Comparison of ENCODE assay signal across 8 cellular contexts in genomic region chrX:135973025-135973547, GRCh38. TPM values are rescaled to one million over a fixed set of nuclear protein-coding genes. Genes with fewer than 3 reads are reported as not detected.
A peak's percentile ranks its signal among the peaks of the same experiment; 100 is the strongest.
DNase-seq lines count a peak whose midpoint lies in the region; ATAC-seq, FAIRE-seq and TF ChIP-seq lines count a peak whose summit lies in the region.

No MANE protein-coding gene starts in this region.

- H3K4me1 ChIP-seq in CD4-positive, alpha-beta memory T cell (ENCODE audit: insufficient read depth, low read length) = peaks cover 27% of the 10 kb centered on the region
- H3K4me1 ChIP-seq in keratinocyte (ENCODE audit: control insufficient read depth, extremely low read depth, insufficient read depth, low read length) = peaks cover 9% of the 10 kb centered on the region

- DNase-seq in CD4-positive, alpha-beta memory T cell = peak in 1 of 5 donors; percentile 1
- DNase-seq in LHCN-M2 (ENCODE audit: low read depth) = peak; percentile 29
- peak; percentile 8 for DNase-seq in astrocyte of the spinal cord (ENCODE audit: low read depth, low spot score)
- no peak for DNase-seq in keratinocyte (ENCODE audit: low read depth, low spot score)
- DNase-seq in stimulated activated naive CD8-positive, alpha-beta T cell treated with anti-CD3 and anti-CD28 coated beads, Interleukin-15, amount 100 ng/mL, for 72 hours = no peak
- no peak for DNase-seq in NCI-H1694 (lab: John Stamatoyannopoulos, UW)
- DNase-seq in HK-2 (ENCODE audit: unreplicated experiment) = no peak

- H3K4me3 ChIP-seq in CD4-positive, alpha-beta memory T cell (ENCODE audit: low read length in 2 of 2) = peak overlapping the region; percentile 70 to 73
- H3K4me3 ChIP-seq in astrocyte of the spinal cord (ENCODE audit: low read depth, low read length) = peak overlapping the region; percentile 83
- peak overlapping the region; percentile 57 to 86 (median 81) for H3K4me3 ChIP-seq in keratinocyte (ENCODE audit: control insufficient read depth in 2 of 3, extremely low read depth in 1 of 3, insufficient read depth in 2 of 3, low read depth in 1 of 3, low read length in 3 of 3)

- TF ChIP-seq CTCF in astrocyte of the spinal cord (IDR thresholded peaks at IDR 0.05; ENCODE audit: low read depth, low read length) (peak; percentile 20), keratinocyte (optimal IDR thresholded peaks at IDR 0.05 in 1 of 3, IDR thresholded peaks at IDR 0.05 in 1 of 3, conservative IDR thresholded peaks at IDR 0.05 in 1 of 3; ENCODE audit: extremely low read depth in 1 of 3, insufficient read depth in 2 of 3, low read length in 3 of 3) (peak in 1 of 3 experiments; percentile 33)

- intact Hi-C loops in CD4-positive, alpha-beta memory T cell (cut with micrococcal nuclease) = loop anchor here (2.0 to 5.0 kb wide), 3 partner anchors 174 to 452 kb away; partner anchors contain the start of genes FHL1, INTS6L and MAP7D3

- H3K27ac ChIP-seq in CD4-positive, alpha-beta memory T cell (ENCODE audit: low read depth, low read length) = peak overlapping the region; percentile 92
- H3K27ac ChIP-seq in keratinocyte (ENCODE audit: control insufficient read depth, insufficient read depth, low read length) = peak overlapping the region; percentile 78

- H3K9me3 Mint-ChIP-seq in CD4-positive, alpha-beta memory T cell = no peaks in the 10 kb centered on the region
- no peaks in the 10 kb centered on the region for H3K9me3 Mint-ChIP-seq in stimulated activated naive CD8-positive, alpha-beta T cell treated with anti-CD3 and anti-CD28 coated beads, Interleukin-15, amount 100 ng/mL, for 72 hours

- peaks cover 0 to 16% of the 10 kb centered on the region in 2 donors for H3K36me3 Mint-ChIP-seq in CD4-positive, alpha-beta memory T cell

- H3K27me3 Mint-ChIP-seq in CD4-positive, alpha-beta memory T cell = no peaks in the 10 kb centered on the region
- no peaks in the 10 kb centered on the region for H3K27me3 Mint-ChIP-seq in stimulated activated naive CD8-positive, alpha-beta T cell treated with anti-CD3 and anti-CD28 coated beads, Interleukin-15, amount 100 ng/mL, for 72 hours

- no peaks in the 10 kb centered on the region for H3K27me3 ChIP-seq in CD4-positive, alpha-beta memory T cell (ENCODE audit: insufficient read depth, low read length)
- no peaks in the 10 kb centered on the region for H3K27me3 ChIP-seq in keratinocyte (ENCODE audit: control insufficient read depth, extremely low read depth, insufficient read depth, low read length)

- H2AFZ ChIP-seq in keratinocyte (ENCODE audit: control insufficient read depth, low read length) = peak overlapping the region; percentile 86

- H3K79me2 ChIP-seq in keratinocyte (ENCODE audit: control insufficient read depth, insufficient read depth, low read length) = peaks cover 30% of the 10 kb centered on the region

- no peak for FAIRE-seq in keratinocyte (lab: Jason Lieb, UNC)

- H3K9me3 ChIP-seq in CD4-positive, alpha-beta memory T cell (ENCODE audit: control insufficient read depth in 1 of 2, low read length in 2 of 2) = no peaks in the 10 kb centered on the region
- no peaks in the 10 kb centered on the region for H3K9me3 ChIP-seq in keratinocyte (ENCODE audit: control insufficient read depth, low read depth, low read length)

- H3K9me1 ChIP-seq in keratinocyte (ENCODE audit: control insufficient read depth, extremely low read depth, insufficient read depth, low read length) = no peaks in the 10 kb centered on the region

- POLR2A ChIA-PET in CD4-positive, alpha-beta memory T cell (lab: Charles Lee; ENCODE audit: partially characterized antibody) = interaction anchor here (0.7 to 3.2 kb wide), 6 partner anchors 9 to 451 kb away, joined by 3 to 35 read pairs (median 5); partner anchors contain the start of gene SLC9A6

- dilution Hi-C loops in keratinocyte (cut with MboI; ENCODE audit: extremely low pct_ligation_motif_present, low sequenced_read_pairs) = no loop called here

- H3K27ac Mint-ChIP-seq in CD4-positive, alpha-beta memory T cell = peak overlapping the region; percentile 98 to 99 (median 99)
- peak overlapping the region; percentile 75 to 96 for H3K27ac Mint-ChIP-seq in stimulated activated naive CD8-positive, alpha-beta T cell treated with anti-CD3 and anti-CD28 coated beads, Interleukin-15, amount 100 ng/mL, for 72 hours

- peak overlapping the region; percentile 80 for H3K9ac ChIP-seq in keratinocyte (ENCODE audit: control insufficient read depth, extremely low read depth, insufficient read depth, low read length)

- in situ Hi-C loops in astrocyte of the spinal cord (cut with HindIII; ENCODE audit: low sequenced_read_pairs) = no loop called here

- CTCF ChIA-PET in CD4-positive, alpha-beta memory T cell (lab: Charles Lee; ENCODE audit: partially characterized antibody) = no interaction called here

- H3K4me1 Mint-ChIP-seq in CD4-positive, alpha-beta memory T cell = peaks cover 20 to 48% (median 32%) of the 10 kb centered on the region in 4 donors
- peaks cover 29% of the 10 kb centered on the region for H3K4me1 Mint-ChIP-seq in stimulated activated naive CD8-positive, alpha-beta T cell treated with anti-CD3 and anti-CD28 coated beads, Interleukin-15, amount 100 ng/mL, for 72 hours

- H3K36me3 ChIP-seq in CD4-positive, alpha-beta memory T cell (ENCODE audit: insufficient read depth, low read length) = no peaks in the 10 kb centered on the region
- H3K36me3 ChIP-seq in keratinocyte (ENCODE audit: control insufficient read depth in 2 of 2, extremely low read depth in 1 of 2, insufficient read depth in 2 of 2, low read length in 2 of 2) = no peaks in the 10 kb centered on the region

- ATAC-seq in GM19452 (IDR thresholded peaks at IDR 0.05; ENCODE audit: unreplicated experiment) = peak; percentile 46
- ATAC-seq in stimulated activated naive CD8-positive, alpha-beta T cell treated with anti-CD3 and anti-CD28 coated beads, Interleukin-15, amount 100 ng/mL, for 72 hours = peak; percentile 42

- H3K4me3 Mint-ChIP-seq in CD4-positive, alpha-beta memory T cell = peak overlapping the region; percentile 87 to 99 (median 96)
- peak overlapping the region; percentile 96 to 98 for H3K4me3 Mint-ChIP-seq in stimulated activated naive CD8-positive, alpha-beta T cell treated with anti-CD3 and anti-CD28 coated beads, Interleukin-15, amount 100 ng/mL, for 72 hours

- peak overlapping the region; percentile 88 for H3K4me2 ChIP-seq in keratinocyte (ENCODE audit: control insufficient read depth, extremely low read depth, insufficient read depth, low read depth, low read length)

- H4K20me1 ChIP-seq in keratinocyte (ENCODE audit: control insufficient read depth, extremely low read depth, insufficient read depth, low read length) = no peaks in the 10 kb centered on the region

RNA-seq across cellular contexts. Expression of gene MMGT1, which starts 0.7 kb away (rescaled TPM):
- 10 to 100 TPM; 28.5 to 29.0 TPM for total RNA-seq in CD4-positive, alpha-beta memory T cell
- polyA plus RNA-seq in CD4-positive, alpha-beta memory T cell = 10 to 100 TPM in 1 of 2 donors, 1 to 10 TPM in 1; 9.1 to 13.7 TPM
- total RNA-seq in LHCN-M2 (2014; rRNA removed) = 20.7 and 23.8 TPM in 2 replicates
- polyA plus RNA-seq in LHCN-M2 (2012) = 9.0 TPM
- polyA plus RNA-seq in keratinocyte = 10.4 to 19.8 TPM (median 14.8 TPM) in 3 replicates
- 3.8 TPM for polyA plus RNA-seq in keratinocyte (2011; ENCODE audit: low read depth)
- 10.7 and 21.4 TPM in 2 replicates for polyA plus RNA-seq in keratinocyte (2011; cell fraction: cytosol; rRNA removed)
- 9.7 and 13.8 TPM in 2 replicates for polyA plus RNA-seq in keratinocyte (2011; cell fraction: nucleus; rRNA removed)
- polyA plus RNA-seq in keratinocyte (2012; ENCODE audit: low replicate concordance) = 12.9 and 14.4 TPM in 2 replicates
- 6.6 to 21.7 TPM (median 12.1 TPM) in 3 replicates for polyA minus RNA-seq in keratinocyte
- 15.3 TPM for polyA minus RNA-seq in keratinocyte (2011; cell fraction: cytosol; rRNA and poly(A)+ RNA removed)
- polyA minus RNA-seq in keratinocyte (2011; cell fraction: nucleus; rRNA and poly(A)+ RNA removed) = 8.0 and 13.4 TPM in 2 replicates

RNA-seq across cellular contexts. Expression of gene SLC9A6, which starts 12.1 kb away (rescaled TPM):
- total RNA-seq in CD4-positive, alpha-beta memory T cell = 10 to 100 TPM; 20.5 to 24.3 TPM
- polyA plus RNA-seq in CD4-positive, alpha-beta memory T cell = 10 to 100 TPM; 20.7 to 30.1 TPM
- total RNA-seq in LHCN-M2 (2014; rRNA removed) = 18.7 and 23.6 TPM in 2 replicates
- 5.3 TPM for polyA plus RNA-seq in LHCN-M2 (2012)
- 11.0 to 17.4 TPM (median 14.0 TPM) in 3 replicates for polyA plus RNA-seq in keratinocyte
- polyA plus RNA-seq in keratinocyte (2011; ENCODE audit: low read depth) = 4.4 TPM
- polyA plus RNA-seq in keratinocyte (2011; cell fraction: cytosol; rRNA removed) = 5.1 and 9.3 TPM in 2 replicates
- polyA plus RNA-seq in keratinocyte (2011; cell fraction: nucleus; rRNA removed) = 19.3 and 26.4 TPM in 2 replicates
- polyA plus RNA-seq in keratinocyte (2012; ENCODE audit: low replicate concordance) = 6.5 and 10.9 TPM in 2 replicates
- polyA minus RNA-seq in keratinocyte = 8.7 to 38.2 TPM (median 25.5 TPM) in 3 replicates
- 12.5 TPM for polyA minus RNA-seq in keratinocyte (2011; cell fraction: cytosol; rRNA and poly(A)+ RNA removed)
- polyA minus RNA-seq in keratinocyte (2011; cell fraction: nucleus; rRNA and poly(A)+ RNA removed) = 27.9 and 43.0 TPM in 2 replicates

Comparison
In these comparisons a context has a peak if more than half of its experiments do, and no peak if none do; other contexts are left out.
1. DNase-seq: peak in LHCN-M2 (single experiment) and astrocyte of the spinal cord (single experiment); none in keratinocyte (single experiment), stimulated activated naive CD8-positive, alpha-beta T cell treated with anti-CD3 and anti-CD28 coated beads, Interleukin-15, amount 100 ng/mL, for 72 hours (0 of 2), NCI-H1694 (single experiment) and HK-2 (single experiment).
2. Peak in every context shown above with its lines, with median percentiles within 50 percentile points of each other: H3K4me3 ChIP-seq.